In genomic region chr11:72970557-72971118, GRCh38 we compare ENCODE assay signal across 12 cellular contexts.
DNase-seq lines count a peak whose midpoint lies in the region; ATAC-seq, FAIRE-seq and TF ChIP-seq lines count a peak whose summit lies in the region.
"Had no signal": no experiment of that assay in that cellular context is flagged by ENCODE, and none has a peak within 500 bp of the region (broad histone marks: within the 10 kb centered on the region; RNA-seq: fewer than 3 reads in every experiment).

No MANE protein-coding gene starts in this region.

- peaks cover 10% of the 10 kb centered on the region for H3K36me3 Mint-ChIP-seq in activated naive CD4-positive, alpha-beta T cell treated with anti-CD3 and anti-CD28 coated beads for 36 hours (ENCODE audit: low read depth)

- ATAC-seq in PC-3: no peak
- peak; percentile 8; the same call in 1 of the 3 replicates for ATAC-seq in GM12878
- no peak for ATAC-seq in HG03196 (IDR thresholded peaks at IDR 0.05; ENCODE audit: unreplicated experiment)
- ATAC-seq in HG02623 (IDR thresholded peaks at IDR 0.05; ENCODE audit: unreplicated experiment): no peak

- H3K79me2 ChIP-seq in PC-3 (ENCODE audit: low read length): no peaks in the 10 kb centered on the region
- peaks cover 22% of the 10 kb centered on the region for H3K79me2 ChIP-seq in GM12878 (ENCODE audit: control insufficient read depth, insufficient read depth, low read length)

- TF ChIP-seq POLR2A in GM12878 (IDR thresholded peaks at IDR 0.05; ENCODE audit: low read depth, low read length): no peak

- no peak for TF ChIP-seq EP300 in GM12878 (IDR thresholded peaks at IDR 0.05; ENCODE audit: borderline replicate concordance in 1 of 2, control insufficient read depth in 1 of 2, low read depth in 2 of 2, low read length in 2 of 2)

- WGBS in GM12878 (ENCODE audit: insufficient coverage, insufficient replicate concordance, low lambda C conversion rate, missing lambda C conversion rate): 73% methylated on average over 6 of the region's 6 CpGs

- RAD21 ChIA-PET in GM12878 (lab: Charles Lee; ENCODE audit: unreplicated experiment): interaction anchor here (1.0 to 1.3 kb wide), 2 partner anchors 11 to 207 kb away, joined by 3 to 5 read pairs; no protein-coding TSS in a partner anchor

- no peaks in the 10 kb centered on the region for H3K9me3 Mint-ChIP-seq in activated naive CD4-positive, alpha-beta T cell treated with anti-CD3 and anti-CD28 coated beads for 36 hours

- H3K4me2 ChIP-seq in PC-3 (ENCODE audit: low read length): peak overlapping the region; percentile 12; the same call in 1 of the 2 replicates
- peak overlapping the region; percentile 68 for H3K4me2 ChIP-seq in GM12878 (ENCODE audit: control insufficient read depth, insufficient read depth)

- intact Hi-C loops in activated naive CD4-positive, alpha-beta T cell treated with anti-CD3 and anti-CD28 coated beads for 36 hours (cut with micrococcal nuclease): loop anchor here (1.0 kb wide), 2 partner anchors 64 to 172 kb away; partner anchors contain the start of gene FCHSD2
- intact Hi-C loops in PC-3 (cut with micrococcal nuclease): no loop called here
- intact Hi-C loops in GM12878 (cut with micrococcal nuclease; ENCODE audit: unreplicated experiment): loop anchor here (5.0 kb wide), 2 partner anchors 102 to 182 kb away; no protein-coding TSS in a partner anchor

- H3K4me1 ChIP-seq in PC-3 (ENCODE audit: insufficient read depth, low read length) (peaks cover 21% of the 10 kb centered on the region), GM12878 (ENCODE audit: control insufficient read depth, insufficient read depth, low read length) (peaks cover 31% of the 10 kb centered on the region), HAP-1 (peaks cover 11% of the 10 kb centered on the region)
- H3K4me1 ChIP-seq: sigmoid colon had no signal

- DNase-seq in activated naive CD4-positive, alpha-beta T cell treated with anti-CD3 and anti-CD28 coated beads for 36 hours: peak; percentile 28
- DNase-seq in activated naive CD4-positive, alpha-beta T cell (lab: John Stamatoyannopoulos, UW): no peak
- no peak for DNase-seq in PC-3
- DNase-seq in GM12878 (ENCODE audit: low read depth, low spot score): no peak
- peak; percentile 40 for DNase-seq in stimulated activated CD8-positive, alpha-beta memory T cell treated with anti-CD3 and anti-CD28 coated beads, Interleukin-4, amount 100 ng/mL, for 48 hours
- no peak for DNase-seq in HAP-1 (ENCODE audit: low spot score in 2 of 2)
- DNase-seq: NCI-H1694 treated with DMSO at 0.1 percent for 48 hours, NCI-H748 treated with DMSO at 0.1 percent for 48 hours, sigmoid colon had no signal

- SMC1A ChIA-PET in GM12878 (lab: Charles Lee; ENCODE audit: uncharacterized antibody, unreplicated experiment): interaction anchor here (1.0 to 3.4 kb wide), 4 partner anchors 10 to 117 kb away, joined by 3 to 24 read pairs (median 4); no protein-coding TSS in a partner anchor

- H3K27me3 Mint-ChIP-seq in activated naive CD4-positive, alpha-beta T cell treated with anti-CD3 and anti-CD28 coated beads for 36 hours (ENCODE audit: low read depth): no peaks in the 10 kb centered on the region
- H3K27me3 Mint-ChIP-seq: brain had no signal

- no peak overlapping the region for H3K4me3 Mint-ChIP-seq in activated naive CD4-positive, alpha-beta T cell treated with anti-CD3 and anti-CD28 coated beads for 36 hours
- H3K4me3 Mint-ChIP-seq: brain had no signal

- BruUV-seq in PC-3 (replicated peaks; lab: Mats Ljungman, UMichigan): no TSS peak
- no TSS peak for BruUV-seq in GM12878 (replicated peaks; lab: Mats Ljungman, UMichigan)

- H3K9me2 ChIP-seq in PC-3 (replicated peaks; ENCODE audit: low read length): no peaks in the 10 kb centered on the region

- POLR2A ChIA-PET in PC-3 (lab: Charles Lee; ENCODE audit: unreplicated experiment) (no interaction called here), GM12878 (lab: Charles Lee) (interaction anchor here (0.6 to 1.1 kb wide), 2 partner anchors 9 to 1009 kb away, joined by 3 read pairs; no protein-coding TSS in a partner anchor)

- peak overlapping the region; percentile 50 for H3K27ac Mint-ChIP-seq in activated naive CD4-positive, alpha-beta T cell treated with anti-CD3 and anti-CD28 coated beads for 36 hours

- FAIRE-seq in GM12878 (lab: Jason Lieb, UNC): no peak

- no peak overlapping the region for H3K4me3 ChIP-seq in PC-3 (ENCODE audit: low read length)
- H3K4me3 ChIP-seq in GM12878: peak overlapping the region; percentile 1; the same call in 1 of the 2 replicates
- H3K4me3 ChIP-seq in HAP-1: no peak overlapping the region
- H3K4me3 ChIP-seq: sigmoid colon had no signal

- no peak for TF ChIP-seq RAD21 in GM12878 (IDR thresholded peaks at IDR 0.05; ENCODE audit: insufficient read depth, low read depth, low read length)

- peaks cover 30% of the 10 kb centered on the region for H3K4me1 Mint-ChIP-seq in activated naive CD4-positive, alpha-beta T cell treated with anti-CD3 and anti-CD28 coated beads for 36 hours (ENCODE audit: low read depth)

- CTCF ChIA-PET in activated naive CD4-positive, alpha-beta T cell treated with anti-CD3 and anti-CD28 coated beads for 36 hours (lab: Charles Lee): no interaction called here
- CTCF ChIA-PET in PC-3 (lab: Charles Lee): no interaction called here
- CTCF ChIA-PET in GM12878 (lab: Yijun Ruan, JAX): interaction anchor here (1.4 to 2.4 kb wide), 2 partner anchors 10 to 78 kb away, joined by 4 to 12 read pairs; no protein-coding TSS in a partner anchor

- peak overlapping the region; percentile 34; the same call in 1 of the 2 replicates for H3K27ac ChIP-seq in PC-3 (ENCODE audit: low read length)
- H3K27ac ChIP-seq in GM12878 (ENCODE audit: control insufficient read depth, insufficient read depth): peak overlapping the region; percentile 81
- H3K27ac ChIP-seq: sigmoid colon had no signal

- in situ Hi-C loops in GM12878 (cut with MboI) (no loop called here), HAP-1 (cut with MboI; ENCODE audit: low sequenced_read_pairs) (no loop called here)

- no peak overlapping the region for H3K9ac ChIP-seq in PC-3 (ENCODE audit: low read length)
- H3K9ac ChIP-seq in GM12878 (ENCODE audit: control insufficient read depth, insufficient read depth, low read length): peak overlapping the region; percentile 26; the same call in 1 of the 2 replicates

- H2AFZ ChIP-seq in PC-3 (ENCODE audit: low read length) (no peak overlapping the region), GM12878 (ENCODE audit: control insufficient read depth, low read depth, low read length) (no peak overlapping the region)

- H3K36me3 ChIP-seq in PC-3 (ENCODE audit: low read depth, low read length): no peaks in the 10 kb centered on the region
- peaks cover 2 to 12% of the 10 kb centered on the region in 2 experiments; a peak in 3 of 4 replicates for H3K36me3 ChIP-seq in GM12878 (ENCODE audit: control insufficient read depth in 2 of 2, insufficient read depth in 2 of 2, low read length in 1 of 2)
- no peaks in the 10 kb centered on the region; the same call in 1 of the 2 replicates for H3K36me3 ChIP-seq in HAP-1 (replicated peaks)
- H3K36me3 ChIP-seq: sigmoid colon had no signal

- TF ChIP-seq CTCF in PC-3 (conservative IDR thresholded peaks at IDR 0.05; ENCODE audit: low read depth, low read length) (no peak), GM12878 (IDR thresholded peaks at IDR 0.05 in 2 of 3, conservative IDR thresholded peaks at IDR 0.05 in 1 of 3; ENCODE audit: control insufficient read depth in 2 of 3, extremely low read depth in 1 of 3, insufficient read depth in 1 of 3, low read depth in 3 of 3, low read length in 3 of 3) (no peak)

- no peaks in the 10 kb centered on the region for H3F3A ChIP-seq in PC-3 (ENCODE audit: low read length, unreplicated experiment)

- H3K27me3 ChIP-seq in PC-3 (ENCODE audit: low read length): no peaks in the 10 kb centered on the region
- H3K27me3 ChIP-seq in GM12878 (replicated peaks in 1 of 2; ENCODE audit: control insufficient read depth in 2 of 2, insufficient read depth in 2 of 2, low read length in 1 of 2): no peaks in the 10 kb centered on the region
- H3K27me3 ChIP-seq in HAP-1 (ENCODE audit: low read depth): no peaks in the 10 kb centered on the region
- H3K27me3 ChIP-seq: sigmoid colon had no signal

- no peaks in the 10 kb centered on the region for H3K9me3 ChIP-seq in PC-3 (ENCODE audit: low read length)
- peaks cover 6% of the 10 kb centered on the region for H3K9me3 ChIP-seq in GM12878 (replicated peaks; ENCODE audit: control insufficient read depth, insufficient read depth, low read length)
- no peaks in the 10 kb centered on the region for H3K9me3 ChIP-seq in HAP-1
- H3K9me3 ChIP-seq: sigmoid colon had no signal

- H4K20me1 ChIP-seq in PC-3 (ENCODE audit: low read length) (no peaks in the 10 kb centered on the region), GM12878 (ENCODE audit: control insufficient read depth, insufficient read depth) (no peaks in the 10 kb centered on the region)

TF ChIP-seq in GM12878, 131 proteins besides CTCF, POLR2A, EP300 and RAD21:
- TF ChIP-seq ZNF24 (IDR thresholded peaks at IDR 0.05) (no peak), EED (IDR thresholded peaks at IDR 0.05; ENCODE audit: low read depth) (0 out of 2 replicates have a peak, but pooled peaks have one; percentile 25), BHLHE40 (IDR thresholded peaks at IDR 0.05; ENCODE audit: borderline replicate concordance in 1 of 2, low read depth in 2 of 2, low read length in 1 of 2) (peak in 1 of 2 experiments; percentile 5; a peak in 1 of 4 replicates)

Comparison
In these comparisons a context has a peak if more than half of its experiments do, and no peak if none do; other contexts are left out.
1. DNase-seq: peak in activated naive CD4-positive, alpha-beta T cell treated with anti-CD3 and anti-CD28 coated beads for 36 hours (single experiment) and stimulated activated CD8-positive, alpha-beta memory T cell treated with anti-CD3 and anti-CD28 coated beads, Interleukin-4, amount 100 ng/mL, for 48 hours (single experiment); none in activated naive CD4-positive, alpha-beta T cell (0 of 4), PC-3 (single experiment), GM12878 (single experiment) and HAP-1 (0 of 2).